In genomic region chr2:241901500-241902351, GRCh38 we compare ENCODE assay signal across 10 cellular contexts. TPM values are rescaled to one million over a fixed set of nuclear protein-coding genes. Genes with fewer than 3 reads are reported as not detected.
DNase-seq lines count a peak whose midpoint lies in the region; ATAC-seq and TF ChIP-seq lines count a peak whose summit lies in the region.
"Had no signal": no experiment of that assay in that cellular context is flagged by ENCODE, and none has a peak within 500 bp of the region (broad histone marks: within the 10 kb centered on the region; RNA-seq: fewer than 3 reads in every experiment).

No MANE protein-coding gene starts in this region.

- H3K4me1 ChIP-seq in mesodermal cell (ENCODE audit: control insufficient read depth, insufficient read depth, low read length, poor library complexity, severe bottlenecking) (peaks cover 12% of the 10 kb centered on the region), upper lobe of left lung (peaks cover 0 to 15% (median 5%) of the 10 kb centered on the region in 4 donors), MM.1S (ENCODE audit: low read length) (no peaks in the 10 kb centered on the region)

- no peak overlapping the region for H3K4me2 ChIP-seq in MM.1S (ENCODE audit: low read depth, low read length)

- no peaks in the 10 kb centered on the region for H3K79me2 ChIP-seq in MM.1S (ENCODE audit: low read length)

- H3K36me3 ChIP-seq in mesodermal cell (ENCODE audit: control insufficient read depth, insufficient read depth, low read length) (no peaks in the 10 kb centered on the region), upper lobe of left lung (no peaks in the 10 kb centered on the region), MM.1S (replicated peaks; ENCODE audit: insufficient read depth, low read length) (no peaks in the 10 kb centered on the region)

- H3K9me2 ChIP-seq in MM.1S (replicated peaks; ENCODE audit: insufficient read depth, low read length) = no peaks in the 10 kb centered on the region

- peak overlapping the region; percentile 50 to 53 for H3K27ac Mint-ChIP-seq in activated naive CD4-positive, alpha-beta T cell treated with anti-CD3 and anti-CD28 coated beads, Interleukin-2, amount 50 U/mL, for 72 hours

- DNase-seq in activated naive CD4-positive, alpha-beta T cell treated with anti-CD3 and anti-CD28 coated beads, Interleukin-2, amount 50 U/mL, for 72 hours (ENCODE audit: low spot score in 2 of 2) = peak in 1 of 2 donors; percentile 38
- no peak for DNase-seq in activated naive CD4-positive, alpha-beta T cell treated with Interleukin-2 at 50 U/mL for 16 hours
- DNase-seq in epithelial cell of prostate (ENCODE audit: low read depth, low spot score) = no peak
- peak; percentile 61 to 62 for DNase-seq in upper lobe of left lung
- DNase-seq in MM.1S = no peak
- no peak for DNase-seq in NCI-H2196 treated with DMSO at 0.1 percent for 48 hours (lab: John Stamatoyannopoulos, UW; ENCODE audit: unreplicated experiment)
- DNase-seq in DMS153 treated with DMSO at 0.1 percent for 48 hours (lab: John Stamatoyannopoulos, UW; ENCODE audit: unreplicated experiment) = no peak
- DNase-seq: KBM-7 had no signal

- TF ChIP-seq POLR2A in upper lobe of left lung (IDR thresholded peaks at IDR 0.05) = no peak

- ATAC-seq in activated naive CD4-positive, alpha-beta T cell treated with anti-CD3 and anti-CD28 coated beads, Interleukin-2, amount 50 U/mL, for 72 hours = no peak
- no peak for ATAC-seq in upper lobe of left lung (ENCODE audit: low FRiP score in 2 of 2)

- peak overlapping the region; percentile 51 for H3K27ac ChIP-seq in epithelial cell of prostate
- H3K27ac ChIP-seq in mesodermal cell (ENCODE audit: low read depth, low read length, severe bottlenecking) = no peak overlapping the region
- H3K27ac ChIP-seq in upper lobe of left lung = no peak overlapping the region
- H3K27ac ChIP-seq in MM.1S (ENCODE audit: low read length) = no peak overlapping the region

- no peaks in the 10 kb centered on the region for H3K36me3 Mint-ChIP-seq in activated naive CD4-positive, alpha-beta T cell treated with anti-CD3 and anti-CD28 coated beads, Interleukin-2, amount 50 U/mL, for 72 hours

- H3K9me3 ChIP-seq in mesodermal cell (ENCODE audit: control insufficient read depth, low read length) (no peaks in the 10 kb centered on the region), upper lobe of left lung (no peaks in the 10 kb centered on the region), MM.1S (replicated peaks; ENCODE audit: insufficient read depth, low read length) (no peaks in the 10 kb centered on the region)

- TF ChIP-seq EP300 in upper lobe of left lung (IDR thresholded peaks at IDR 0.05) = no peak

- no peak overlapping the region for H3K9ac ChIP-seq in MM.1S (ENCODE audit: low read length)

- H3K27me3 ChIP-seq in upper lobe of left lung = no peaks in the 10 kb centered on the region
- no peaks in the 10 kb centered on the region for H3K27me3 ChIP-seq in MM.1S (replicated peaks; ENCODE audit: insufficient read depth, low read length)

- no peak for TF ChIP-seq CTCF in upper lobe of left lung (IDR thresholded peaks at IDR 0.05)
- TF ChIP-seq CTCF in MM.1S (IDR thresholded peaks at IDR 0.05; ENCODE audit: low read length) = no peak

- H3F3A ChIP-seq in MM.1S (ENCODE audit: insufficient read depth, low read length) = no peaks in the 10 kb centered on the region

- no peaks in the 10 kb centered on the region for H4K20me1 ChIP-seq in MM.1S (ENCODE audit: insufficient read depth, low read length)

- peak overlapping the region; percentile 14 for H3K4me3 ChIP-seq in mesodermal cell (ENCODE audit: extremely low read depth, insufficient read depth, low read length, poor library complexity, severe bottlenecking)
- peak overlapping the region in 3 of 4 donors; percentile 16 to 39 (median 34) for H3K4me3 ChIP-seq in upper lobe of left lung
- no peak overlapping the region for H3K4me3 ChIP-seq in MM.1S (ENCODE audit: low read length)

- H2AFZ ChIP-seq in MM.1S (ENCODE audit: low read length) = no peak overlapping the region

- no peaks in the 10 kb centered on the region for H3K9me3 Mint-ChIP-seq in activated naive CD4-positive, alpha-beta T cell treated with anti-CD3 and anti-CD28 coated beads, Interleukin-2, amount 50 U/mL, for 72 hours

- WGBS in mesodermal cell (ENCODE audit: insufficient coverage in 2 of 2), 2 experiments = 43 to 50% methylated on average over 34 to 41 of the region's 54 CpGs
- WGBS in upper lobe of left lung, 2 donors = 24 to 92% methylated on average over 39 to 47 of the region's 54 CpGs

RNA-seq across cellular contexts. Expression of gene RTP5, which starts 32.2 kb away (rescaled TPM):
- under 1 TPM in 1 of 2 donors, not detected in 1; 0.09 TPM for total RNA-seq in activated naive CD4-positive, alpha-beta T cell treated with anti-CD3 and anti-CD28 coated beads, Interleukin-2, amount 50 U/mL, for 72 hours
- polyA plus RNA-seq in mesodermal cell (2013, experiment 1 of 2) = not detected
- not detected for polyA plus RNA-seq in mesodermal cell (2013, experiment 2 of 2)
- 1 to 10 TPM in 2 of 6 donors, under 1 TPM in 3, not detected in 1; 0.14 to 2.1 (median 0.69) TPM for total RNA-seq in upper lobe of left lung
- total RNA-seq: dermis microvascular lymphatic vessel endothelial cell had no signal

RNA-seq across cellular contexts. Expression of gene PDCD1, which starts 43.0 kb away (rescaled TPM):
- total RNA-seq in activated naive CD4-positive, alpha-beta T cell treated with anti-CD3 and anti-CD28 coated beads, Interleukin-2, amount 50 U/mL, for 72 hours = 10 to 100 TPM; 22.5 to 25.4 TPM
- polyA plus RNA-seq in mesodermal cell (2013, experiment 1 of 2) = not detected
- polyA plus RNA-seq in mesodermal cell (2013, experiment 2 of 2) = not detected
- 1 to 10 TPM in 2 of 6 donors, under 1 TPM in 3, not detected in 1; 0.49 to 4.2 (median 0.91) TPM for total RNA-seq in upper lobe of left lung
- total RNA-seq: dermis microvascular lymphatic vessel endothelial cell had no signal

Comparison
In these comparisons a context has a peak if more than half of its experiments do, and no peak if none do; other contexts are left out.
1. DNase-seq: peak in upper lobe of left lung (2 of 2); none in activated naive CD4-positive, alpha-beta T cell treated with Interleukin-2 at 50 U/mL for 16 hours (single experiment), epithelial cell of prostate (single experiment), MM.1S (single experiment), NCI-H2196 treated with DMSO at 0.1 percent for 48 hours (single experiment) and DMS153 treated with DMSO at 0.1 percent for 48 hours (single experiment).
2. RNA of gene PDCD1, which starts 43.0 kb away (total RNA-seq): 22.5 to 25.4 TPM in activated naive CD4-positive, alpha-beta T cell treated with anti-CD3 and anti-CD28 coated beads, Interleukin-2, amount 50 U/mL, for 72 hours; 0.49 to 4.2 TPM in upper lobe of left lung; every median in the first group is over 4 times any median in the second.